Comparison of ENCODE assay signal across 22 cellular contexts in genomic region chr5:72647806-72648205, GRCh38.
DNase-seq lines count a peak whose midpoint lies in the region; ATAC-seq and TF ChIP-seq lines count a peak whose summit lies in the region.
"Had no signal": no experiment of that assay in that cellular context is flagged by ENCODE, and none has a peak within 500 bp of the region (broad histone marks: within the 10 kb centered on the region; RNA-seq: fewer than 3 reads in every experiment).

No MANE protein-coding gene starts in this region.

- H3K27ac ChIP-seq in transverse colon (peak overlapping the region in 3 of 4 donors; percentile 30 to 65 (median 43)), Peyer's patch (no peak overlapping the region)
- H3K27ac ChIP-seq: C4-2B, GM23248, neutrophil, SK-N-MC had no signal

- in situ Hi-C loops in transverse colon (cut with MboI; ENCODE audit: low pct_ligation_motif_present in 1 of 4, low pct_unique_long_range_greater_than_20kb in 1 of 4, low sequenced_read_pairs in 3 of 4): no loop called here

- DNase-seq in NCI-H1092 treated with DMSO at 0.1 percent for 48 hours (lab: John Stamatoyannopoulos, UW) (peak; percentile 21), NCI-H1092 (lab: John Stamatoyannopoulos, UW) (no peak), SW480 (ENCODE audit: low spot score) (peak; percentile 46), medulla oblongata (ENCODE audit: extremely low spot score) (peak; percentile 18), transverse colon (no peak), Peyer's patch (no peak), HPDE6-E6E7 (ENCODE audit: extremely low spot score) (no peak)
- DNase-seq: activated CD4-positive, alpha-beta T cell treated with anti-CD3 and anti-CD28 coated beads, Interleukin-2, amount 50 U/mL, for 1 hour; activated naive CD8-positive, alpha-beta T cell treated with anti-CD3 and anti-CD28 coated beads, Interleukin-2, amount 50 U/mL, for 24 hours; activated T-cell treated with anti-CD3 and anti-CD28 coated beads, Interleukin-2, amount 50 U/mL, for 24 hours; EL; NCI-H2081 treated with DMSO at 0.1 percent for 48 hours; stimulated activated CD4-positive, alpha-beta T cell treated with anti-CD3 and anti-CD28 coated beads, Interleukin-2, amount 100 ng/mL, for 48 hours; stimulated activated CD8-positive, alpha-beta memory T cell treated with anti-CD3 and anti-CD28 coated beads, Interleukin-4, amount 100 ng/mL, for 48 hours had no signal

- H3K9me3 ChIP-seq in transverse colon (no peaks in the 10 kb centered on the region), Peyer's patch (no peaks in the 10 kb centered on the region)
- H3K9me3 ChIP-seq: gastrocnemius medialis, neutrophil had no signal

- H3K27me3 ChIP-seq in transverse colon: no peaks in the 10 kb centered on the region
- no peaks in the 10 kb centered on the region for H3K27me3 ChIP-seq in Peyer's patch
- H3K27me3 ChIP-seq: gastrocnemius medialis, neutrophil had no signal

- intact Hi-C loops in transverse colon (cut with DNase I; ENCODE audit: low total_unique reads): no loop called here

- 28 to 38% methylated on average over 2 of the region's 2 CpGs for WGBS in transverse colon (ENCODE audit: low coverage in 1 of 2), 2 donors

- no peak overlapping the region for H3K4me3 ChIP-seq in transverse colon
- no peak overlapping the region for H3K4me3 ChIP-seq in Peyer's patch
- H3K4me3 ChIP-seq: gastrocnemius medialis, GM23248, lung, SK-N-MC had no signal

- H3K4me1 ChIP-seq in transverse colon (peaks cover 0 to 4% (median 0%) of the 10 kb centered on the region in 4 donors), Peyer's patch (no peaks in the 10 kb centered on the region)

- no peak for TF ChIP-seq EP300 in transverse colon (IDR thresholded peaks at IDR 0.05; ENCODE audit: low read depth)

- H3K36me3 ChIP-seq in transverse colon (no peaks in the 10 kb centered on the region), Peyer's patch (no peaks in the 10 kb centered on the region)
- H3K36me3 ChIP-seq: gastrocnemius medialis, neutrophil had no signal

- ATAC-seq in GM19397 (IDR thresholded peaks at IDR 0.05; ENCODE audit: unreplicated experiment): no peak
- ATAC-seq: activated naive CD8-positive, alpha-beta T cell treated with anti-CD3 and anti-CD28 coated beads, Interleukin-2, amount 50 U/mL, for 24 hours; sciatic nerve had no signal

- TF ChIP-seq CTCF in transverse colon (IDR thresholded peaks at IDR 0.05) (no peak), Peyer's patch (IDR thresholded peaks at IDR 0.05) (no peak)

- TF ChIP-seq POLR2A in transverse colon (IDR thresholded peaks at IDR 0.05) (no peak), Peyer's patch (IDR thresholded peaks at IDR 0.05) (no peak)

Comparison
In these comparisons a context has a peak if more than half of its experiments do, and no peak if none do; other contexts are left out.
1. DNase-seq: peak in NCI-H1092 treated with DMSO at 0.1 percent for 48 hours (single experiment), SW480 (single experiment) and medulla oblongata (single experiment); none in NCI-H1092 (single experiment), transverse colon (single experiment), Peyer's patch (0 of 3) and HPDE6-E6E7 (single experiment).
2. H3K27ac ChIP-seq: peak in transverse colon (3 of 4); none in Peyer's patch (0 of 4).